ENCODE assay signal across 8 cellular contexts in the genomic region with DNA sequence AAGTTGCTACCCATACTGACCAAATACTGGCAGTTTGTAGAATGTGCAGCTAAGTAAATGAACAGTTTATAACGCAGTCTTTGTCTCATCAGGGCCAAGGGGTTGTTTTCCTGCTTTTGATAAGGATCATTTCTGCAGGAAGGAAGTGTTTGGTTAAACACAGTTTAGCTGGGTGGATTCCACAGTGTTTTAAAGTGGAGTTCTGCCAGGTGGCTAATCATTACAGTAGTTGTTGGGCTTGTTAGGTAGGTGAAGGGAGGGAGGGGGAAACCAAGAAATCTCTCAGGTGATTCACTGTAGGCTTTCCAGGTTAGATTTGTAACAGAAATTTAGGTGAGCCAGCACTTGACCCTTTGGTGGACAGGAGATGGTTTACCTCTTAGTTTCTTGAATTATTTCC. TPM values are rescaled to one million over a fixed set of nuclear protein-coding genes. Genes with fewer than 3 reads are reported as not detected.
DNase-seq lines count a peak whose midpoint lies in the region; ATAC-seq and TF ChIP-seq lines count a peak whose summit lies in the region.

No MANE protein-coding gene starts in this region.

- H3K27me3 Mint-ChIP-seq in progenitor cell of endocrine pancreas, result no peaks in the 10 kb centered on the region

- peaks cover 19% of the 10 kb centered on the region for H3K36me3 Mint-ChIP-seq in progenitor cell of endocrine pancreas (ENCODE audit: insufficient read depth)

- peaks cover 60% of the 10 kb centered on the region for H3K4me1 Mint-ChIP-seq in progenitor cell of endocrine pancreas (ENCODE audit: low read depth)

- peaks cover 3% of the 10 kb centered on the region for H3K9me3 Mint-ChIP-seq in progenitor cell of endocrine pancreas (ENCODE audit: low read depth)

- peak overlapping the region; percentile 91 for H3K27ac Mint-ChIP-seq in progenitor cell of endocrine pancreas

- DNase-seq in NCI-H146 (lab: John Stamatoyannopoulos, UW) (peak; percentile 20), NCI-H146 treated with DMSO at 0.1 percent for 48 hours (lab: John Stamatoyannopoulos, UW; ENCODE audit: unreplicated experiment) (no peak), HPDE6-E6E7 (ENCODE audit: extremely low spot score) (peak; percentile 39), dermis microvascular lymphatic vessel endothelial cell (ENCODE audit: low read depth in 2 of 2) (peak; percentile 31 to 79), progenitor cell of endocrine pancreas (ENCODE audit: low spot score, unreplicated experiment) (no peak), AG08396 (ENCODE audit: low spot score) (no peak), SW 1271 (lab: John Stamatoyannopoulos, UW) (no peak)

- no peak for ATAC-seq in GM18867 (IDR thresholded peaks at IDR 0.05; ENCODE audit: unreplicated experiment)

- H3K4me3 Mint-ChIP-seq in progenitor cell of endocrine pancreas (ENCODE audit: low read depth), result peak overlapping the region; percentile 4

- TF ChIP-seq CTCF in progenitor cell of endocrine pancreas (IDR thresholded peaks at IDR 0.05; ENCODE audit: unreplicated experiment), result no peak

RNA-seq across cellular contexts. Expression of gene FNIP2, which starts 58.1 kb away (rescaled TPM):
- total RNA-seq in dermis microvascular lymphatic vessel endothelial cell (29.0 and 55.9 TPM in 2 replicates), progenitor cell of endocrine pancreas (53.8 and 56.0 TPM in 2 replicates)

Comparison
In these comparisons a context has a peak if more than half of its experiments do, and no peak if none do; other contexts are left out.
1. DNase-seq: peak in NCI-H146 (single experiment), HPDE6-E6E7 (single experiment) and dermis microvascular lymphatic vessel endothelial cell (2 of 2); none in NCI-H146 treated with DMSO at 0.1 percent for 48 hours (single experiment), progenitor cell of endocrine pancreas (single experiment), AG08396 (single experiment) and SW 1271 (0 of 2).